Comparison of ENCODE assay signal across 2 cellular contexts in the genomic region with DNA sequence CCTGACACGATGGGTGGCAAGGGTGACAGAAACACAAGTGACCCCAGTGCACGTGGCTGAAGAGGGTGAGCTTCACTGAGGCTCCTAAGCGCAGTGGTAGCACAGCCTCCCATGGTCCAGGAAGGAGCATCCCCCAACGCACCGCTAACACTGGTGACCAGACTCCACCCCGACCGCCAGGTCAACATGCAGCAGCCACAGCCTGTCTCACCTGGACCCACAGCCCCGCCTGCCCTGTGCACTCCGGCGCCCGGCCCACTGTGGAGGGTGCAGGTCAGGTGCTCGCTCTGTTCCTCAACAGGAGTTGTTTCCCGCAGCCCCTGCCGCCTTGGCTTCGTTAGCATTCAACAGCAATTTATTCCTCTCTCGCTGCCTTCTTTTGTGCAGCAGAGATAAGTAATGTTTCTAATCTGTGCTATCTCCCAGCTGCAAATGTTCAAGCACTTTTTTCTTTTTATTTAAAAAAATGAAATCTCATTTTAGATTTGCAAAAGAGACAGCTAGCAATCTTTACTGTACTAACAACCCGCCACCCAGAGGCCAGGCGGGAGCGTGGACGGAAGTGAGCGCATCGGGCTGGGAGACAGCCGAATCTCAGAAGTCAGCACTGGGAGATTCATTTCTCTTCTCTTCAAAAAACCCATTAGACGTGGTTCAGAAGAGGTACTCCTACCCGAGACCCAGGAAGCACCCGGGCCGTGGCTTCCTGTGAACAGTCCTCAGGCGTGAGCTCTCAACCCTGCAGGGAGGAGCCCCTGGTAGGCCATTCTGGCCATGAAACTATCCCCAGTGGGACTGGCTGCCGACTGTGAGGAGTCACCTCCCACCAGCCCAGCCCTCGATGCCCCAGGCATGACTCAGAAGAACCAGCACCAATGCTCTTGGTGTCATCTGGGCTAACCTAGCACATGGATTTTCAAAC.
TF ChIP-seq lines count a peak whose summit lies in the region.

No MANE protein-coding gene starts in this region.

TF ChIP-seq in SK-N-SH treated with all-trans-retinoic acid at 6 μM for 48 hours, 23 proteins besides CTCF, POLR2A, EP300 and RAD21:
- TF ChIP-seq, protein P1, sequence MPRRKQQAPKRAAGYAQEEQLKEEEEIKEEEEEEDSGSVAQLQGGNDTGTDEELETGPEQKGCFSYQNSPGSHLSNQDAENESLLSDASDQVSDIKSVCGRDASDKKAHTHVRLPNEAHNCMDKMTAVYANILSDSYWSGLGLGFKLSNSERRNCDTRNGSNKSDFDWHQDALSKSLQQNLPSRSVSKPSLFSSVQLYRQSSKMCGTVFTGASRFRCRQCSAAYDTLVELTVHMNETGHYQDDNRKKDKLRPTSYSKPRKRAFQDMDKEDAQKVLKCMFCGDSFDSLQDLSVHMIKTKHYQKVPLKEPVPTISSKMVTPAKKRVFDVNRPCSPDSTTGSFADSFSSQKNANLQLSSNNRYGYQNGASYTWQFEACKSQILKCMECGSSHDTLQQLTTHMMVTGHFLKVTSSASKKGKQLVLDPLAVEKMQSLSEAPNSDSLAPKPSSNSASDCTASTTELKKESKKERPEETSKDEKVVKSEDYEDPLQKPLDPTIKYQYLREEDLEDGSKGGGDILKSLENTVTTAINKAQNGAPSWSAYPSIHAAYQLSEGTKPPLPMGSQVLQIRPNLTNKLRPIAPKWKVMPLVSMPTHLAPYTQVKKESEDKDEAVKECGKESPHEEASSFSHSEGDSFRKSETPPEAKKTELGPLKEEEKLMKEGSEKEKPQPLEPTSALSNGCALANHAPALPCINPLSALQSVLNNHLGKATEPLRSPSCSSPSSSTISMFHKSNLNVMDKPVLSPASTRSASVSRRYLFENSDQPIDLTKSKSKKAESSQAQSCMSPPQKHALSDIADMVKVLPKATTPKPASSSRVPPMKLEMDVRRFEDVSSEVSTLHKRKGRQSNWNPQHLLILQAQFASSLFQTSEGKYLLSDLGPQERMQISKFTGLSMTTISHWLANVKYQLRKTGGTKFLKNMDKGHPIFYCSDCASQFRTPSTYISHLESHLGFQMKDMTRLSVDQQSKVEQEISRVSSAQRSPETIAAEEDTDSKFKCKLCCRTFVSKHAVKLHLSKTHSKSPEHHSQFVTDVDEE (CRISPR knock-in tag; IDR thresholded peaks at IDR 0.05): no peak
- TF ChIP-seq ARNTL (CRISPR knock-in tag; IDR thresholded peaks at IDR 0.05; ENCODE audit: borderline replicate concordance, low read depth) (no peak), ISL1 (CRISPR knock-in tag; IDR thresholded peaks at IDR 0.05) (no peak), ZFP3 (CRISPR knock-in tag; IDR thresholded peaks at IDR 0.05) (no peak), BACH2 (CRISPR knock-in tag; IDR thresholded peaks at IDR 0.05; ENCODE audit: borderline replicate concordance) (no peak), TCF4 (CRISPR knock-in tag; IDR thresholded peaks at IDR 0.05; ENCODE audit: borderline replicate concordance) (no peak), ESRRG (CRISPR knock-in tag; IDR thresholded peaks at IDR 0.05) (no peak), ZNF8 (CRISPR knock-in tag; IDR thresholded peaks at IDR 0.05) (no peak), ZNF565 (CRISPR knock-in tag; conservative IDR thresholded peaks at IDR 0.05; ENCODE audit: low read depth) (no peak), CSDC2 (CRISPR knock-in tag; IDR thresholded peaks at IDR 0.05) (no peak), RARB (CRISPR knock-in tag; IDR thresholded peaks at IDR 0.05) (no peak), ZFP30 (CRISPR knock-in tag; IDR thresholded peaks at IDR 0.05) (no peak), OSR1 (CRISPR knock-in tag; IDR thresholded peaks at IDR 0.05) (no peak), SNAI2 (CRISPR knock-in tag; IDR thresholded peaks at IDR 0.05) (no peak), ZC3H10 (CRISPR knock-in tag; IDR thresholded peaks at IDR 0.05) (no peak)
- TF ChIP-seq, protein P2, sequence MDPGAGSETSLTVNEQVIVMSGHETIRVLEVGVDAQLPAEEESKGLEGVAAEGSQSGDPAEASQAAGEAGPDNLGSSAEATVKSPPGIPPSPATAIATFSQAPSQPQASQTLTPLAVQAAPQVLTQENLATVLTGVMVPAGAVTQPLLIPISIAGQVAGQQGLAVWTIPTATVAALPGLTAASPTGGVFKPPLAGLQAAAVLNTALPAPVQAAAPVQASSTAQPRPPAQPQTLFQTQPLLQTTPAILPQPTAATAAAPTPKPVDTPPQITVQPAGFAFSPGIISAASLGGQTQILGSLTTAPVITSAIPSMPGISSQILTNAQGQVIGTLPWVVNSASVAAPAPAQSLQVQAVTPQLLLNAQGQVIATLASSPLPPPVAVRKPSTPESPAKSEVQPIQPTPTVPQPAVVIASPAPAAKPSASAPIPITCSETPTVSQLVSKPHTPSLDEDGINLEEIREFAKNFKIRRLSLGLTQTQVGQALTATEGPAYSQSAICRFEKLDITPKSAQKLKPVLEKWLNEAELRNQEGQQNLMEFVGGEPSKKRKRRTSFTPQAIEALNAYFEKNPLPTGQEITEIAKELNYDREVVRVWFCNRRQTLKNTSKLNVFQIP (CRISPR knock-in tag; IDR thresholded peaks at IDR 0.05; ENCODE audit: borderline replicate concordance, low read depth): no peak
- TF ChIP-seq, protein P3, sequence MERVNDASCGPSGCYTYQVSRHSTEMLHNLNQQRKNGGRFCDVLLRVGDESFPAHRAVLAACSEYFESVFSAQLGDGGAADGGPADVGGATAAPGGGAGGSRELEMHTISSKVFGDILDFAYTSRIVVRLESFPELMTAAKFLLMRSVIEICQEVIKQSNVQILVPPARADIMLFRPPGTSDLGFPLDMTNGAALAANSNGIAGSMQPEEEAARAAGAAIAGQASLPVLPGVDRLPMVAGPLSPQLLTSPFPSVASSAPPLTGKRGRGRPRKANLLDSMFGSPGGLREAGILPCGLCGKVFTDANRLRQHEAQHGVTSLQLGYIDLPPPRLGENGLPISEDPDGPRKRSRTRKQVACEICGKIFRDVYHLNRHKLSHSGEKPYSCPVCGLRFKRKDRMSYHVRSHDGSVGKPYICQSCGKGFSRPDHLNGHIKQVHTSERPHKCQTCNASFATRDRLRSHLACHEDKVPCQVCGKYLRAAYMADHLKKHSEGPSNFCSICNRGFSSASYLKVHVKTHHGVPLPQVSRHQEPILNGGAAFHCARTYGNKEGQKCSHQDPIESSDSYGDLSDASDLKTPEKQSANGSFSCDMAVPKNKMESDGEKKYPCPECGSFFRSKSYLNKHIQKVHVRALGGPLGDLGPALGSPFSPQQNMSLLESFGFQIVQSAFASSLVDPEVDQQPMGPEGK (CRISPR knock-in tag; IDR thresholded peaks at IDR 0.05; ENCODE audit: borderline replicate concordance): no peak
- TF ChIP-seq, protein P4, sequence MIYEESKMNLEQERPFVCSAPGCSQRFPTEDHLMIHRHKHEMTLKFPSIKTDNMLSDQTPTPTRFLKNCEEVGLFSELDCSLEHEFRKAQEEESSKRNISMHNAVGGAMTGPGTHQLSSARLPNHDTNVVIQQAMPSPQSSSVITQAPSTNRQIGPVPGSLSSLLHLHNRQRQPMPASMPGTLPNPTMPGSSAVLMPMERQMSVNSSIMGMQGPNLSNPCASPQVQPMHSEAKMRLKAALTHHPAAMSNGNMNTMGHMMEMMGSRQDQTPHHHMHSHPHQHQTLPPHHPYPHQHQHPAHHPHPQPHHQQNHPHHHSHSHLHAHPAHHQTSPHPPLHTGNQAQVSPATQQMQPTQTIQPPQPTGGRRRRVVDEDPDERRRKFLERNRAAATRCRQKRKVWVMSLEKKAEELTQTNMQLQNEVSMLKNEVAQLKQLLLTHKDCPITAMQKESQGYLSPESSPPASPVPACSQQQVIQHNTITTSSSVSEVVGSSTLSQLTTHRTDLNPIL (CRISPR knock-in tag; IDR thresholded peaks at IDR 0.05; ENCODE audit: low read depth): no peak

TF ChIP-seq in K562, 482 proteins besides CTCF, POLR2A, EP300 and RAD21 (continues in another document):
- TF ChIP-seq TCF3 (CRISPR knock-in tag; IDR thresholded peaks at IDR 0.05) (peak; percentile 54), TAL1 (IDR thresholded peaks at IDR 0.05) (peak; percentile 55), KDM1A (IDR thresholded peaks at IDR 0.05) (peak; percentile 53 to 56; a peak in 2 of 4 replicates), ARID1B (IDR thresholded peaks at IDR 0.05) (peak; percentile 56; the same call in 1 of the 2 replicates), ETV1 (tag; conservative IDR thresholded peaks at IDR 0.05; ENCODE audit: low read depth) (peak; percentile 59), CCNT2 (IDR thresholded peaks at IDR 0.05; ENCODE audit: borderline replicate concordance, extremely low read depth, insufficient read length, low read depth, low read length) (peak; percentile 30), KLF16 (IDR thresholded peaks at IDR 0.05) (peak; percentile 33; the same call in 1 of the 2 replicates), RCOR1 (IDR thresholded peaks at IDR 0.05; ENCODE audit: borderline replicate concordance in 1 of 2, low read depth in 2 of 2, low read length in 2 of 2) (peak in 1 of 2 experiments; percentile 25; a peak in 1 of 4 replicates), CBFA2T2 (conservative IDR thresholded peaks at IDR 0.05) (peak; percentile 36; the same call in 1 of the 2 replicates), ZNF184 (CRISPR knock-in tag; IDR thresholded peaks at IDR 0.05) (no peak), ZNF766 (CRISPR knock-in tag; conservative IDR thresholded peaks at IDR 0.05) (no peak), TEAD4 (IDR thresholded peaks at IDR 0.05; ENCODE audit: low read length) (peak; percentile 62; the same call in 1 of the 2 replicates), TEAD4 (CRISPR knock-in tag; IDR thresholded peaks at IDR 0.05; ENCODE audit: borderline replicate concordance) (no peak), CBFA2T3 (IDR thresholded peaks at IDR 0.05) (peak; percentile 70)
- TF ChIP-seq, protein P5, sequence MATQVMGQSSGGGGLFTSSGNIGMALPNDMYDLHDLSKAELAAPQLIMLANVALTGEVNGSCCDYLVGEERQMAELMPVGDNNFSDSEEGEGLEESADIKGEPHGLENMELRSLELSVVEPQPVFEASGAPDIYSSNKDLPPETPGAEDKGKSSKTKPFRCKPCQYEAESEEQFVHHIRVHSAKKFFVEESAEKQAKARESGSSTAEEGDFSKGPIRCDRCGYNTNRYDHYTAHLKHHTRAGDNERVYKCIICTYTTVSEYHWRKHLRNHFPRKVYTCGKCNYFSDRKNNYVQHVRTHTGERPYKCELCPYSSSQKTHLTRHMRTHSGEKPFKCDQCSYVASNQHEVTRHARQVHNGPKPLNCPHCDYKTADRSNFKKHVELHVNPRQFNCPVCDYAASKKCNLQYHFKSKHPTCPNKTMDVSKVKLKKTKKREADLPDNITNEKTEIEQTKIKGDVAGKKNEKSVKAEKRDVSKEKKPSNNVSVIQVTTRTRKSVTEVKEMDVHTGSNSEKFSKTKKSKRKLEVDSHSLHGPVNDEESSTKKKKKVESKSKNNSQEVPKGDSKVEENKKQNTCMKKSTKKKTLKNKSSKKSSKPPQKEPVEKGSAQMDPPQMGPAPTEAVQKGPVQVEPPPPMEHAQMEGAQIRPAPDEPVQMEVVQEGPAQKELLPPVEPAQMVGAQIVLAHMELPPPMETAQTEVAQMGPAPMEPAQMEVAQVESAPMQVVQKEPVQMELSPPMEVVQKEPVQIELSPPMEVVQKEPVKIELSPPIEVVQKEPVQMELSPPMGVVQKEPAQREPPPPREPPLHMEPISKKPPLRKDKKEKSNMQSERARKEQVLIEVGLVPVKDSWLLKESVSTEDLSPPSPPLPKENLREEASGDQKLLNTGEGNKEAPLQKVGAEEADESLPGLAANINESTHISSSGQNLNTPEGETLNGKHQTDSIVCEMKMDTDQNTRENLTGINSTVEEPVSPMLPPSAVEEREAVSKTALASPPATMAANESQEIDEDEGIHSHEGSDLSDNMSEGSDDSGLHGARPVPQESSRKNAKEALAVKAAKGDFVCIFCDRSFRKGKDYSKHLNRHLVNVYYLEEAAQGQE (CRISPR knock-in tag; IDR thresholded peaks at IDR 0.05; ENCODE audit: low read depth): no peak
- TF ChIP-seq, protein P6, sequence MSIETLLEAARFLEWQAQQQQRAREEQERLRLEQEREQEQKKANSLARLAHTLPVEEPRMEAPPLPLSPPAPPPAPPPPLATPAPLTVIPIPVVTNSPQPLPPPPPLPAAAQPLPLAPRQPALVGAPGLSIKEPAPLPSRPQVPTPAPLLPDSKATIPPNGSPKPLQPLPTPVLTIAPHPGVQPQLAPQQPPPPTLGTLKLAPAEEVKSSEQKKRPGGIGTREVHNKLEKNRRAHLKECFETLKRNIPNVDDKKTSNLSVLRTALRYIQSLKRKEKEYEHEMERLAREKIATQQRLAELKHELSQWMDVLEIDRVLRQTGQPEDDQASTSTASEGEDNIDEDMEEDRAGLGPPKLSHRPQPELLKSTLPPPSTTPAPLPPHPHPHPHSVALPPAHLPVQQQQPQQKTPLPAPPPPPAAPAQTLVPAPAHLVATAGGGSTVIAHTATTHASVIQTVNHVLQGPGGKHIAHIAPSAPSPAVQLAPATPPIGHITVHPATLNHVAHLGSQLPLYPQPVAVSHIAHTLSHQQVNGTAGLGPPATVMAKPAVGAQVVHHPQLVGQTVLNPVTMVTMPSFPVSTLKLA (conservative IDR thresholded peaks at IDR 0.05): 0 out of 4 replicates have a peak, but pooled peaks of 1 of the 2 experiments have one; percentile 24
- TF ChIP-seq, protein P7, sequence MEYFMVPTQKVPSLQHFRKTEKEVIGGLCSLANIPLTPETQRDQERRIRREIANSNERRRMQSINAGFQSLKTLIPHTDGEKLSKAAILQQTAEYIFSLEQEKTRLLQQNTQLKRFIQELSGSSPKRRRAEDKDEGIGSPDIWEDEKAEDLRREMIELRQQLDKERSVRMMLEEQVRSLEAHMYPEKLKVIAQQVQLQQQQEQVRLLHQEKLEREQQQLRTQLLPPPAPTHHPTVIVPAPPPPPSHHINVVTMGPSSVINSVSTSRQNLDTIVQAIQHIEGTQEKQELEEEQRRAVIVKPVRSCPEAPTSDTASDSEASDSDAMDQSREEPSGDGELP (CRISPR knock-in tag; IDR thresholded peaks at IDR 0.05; ENCODE audit: borderline replicate concordance): peak; percentile 17; the same call in 1 of the 2 replicates
- TF ChIP-seq, protein P8, sequence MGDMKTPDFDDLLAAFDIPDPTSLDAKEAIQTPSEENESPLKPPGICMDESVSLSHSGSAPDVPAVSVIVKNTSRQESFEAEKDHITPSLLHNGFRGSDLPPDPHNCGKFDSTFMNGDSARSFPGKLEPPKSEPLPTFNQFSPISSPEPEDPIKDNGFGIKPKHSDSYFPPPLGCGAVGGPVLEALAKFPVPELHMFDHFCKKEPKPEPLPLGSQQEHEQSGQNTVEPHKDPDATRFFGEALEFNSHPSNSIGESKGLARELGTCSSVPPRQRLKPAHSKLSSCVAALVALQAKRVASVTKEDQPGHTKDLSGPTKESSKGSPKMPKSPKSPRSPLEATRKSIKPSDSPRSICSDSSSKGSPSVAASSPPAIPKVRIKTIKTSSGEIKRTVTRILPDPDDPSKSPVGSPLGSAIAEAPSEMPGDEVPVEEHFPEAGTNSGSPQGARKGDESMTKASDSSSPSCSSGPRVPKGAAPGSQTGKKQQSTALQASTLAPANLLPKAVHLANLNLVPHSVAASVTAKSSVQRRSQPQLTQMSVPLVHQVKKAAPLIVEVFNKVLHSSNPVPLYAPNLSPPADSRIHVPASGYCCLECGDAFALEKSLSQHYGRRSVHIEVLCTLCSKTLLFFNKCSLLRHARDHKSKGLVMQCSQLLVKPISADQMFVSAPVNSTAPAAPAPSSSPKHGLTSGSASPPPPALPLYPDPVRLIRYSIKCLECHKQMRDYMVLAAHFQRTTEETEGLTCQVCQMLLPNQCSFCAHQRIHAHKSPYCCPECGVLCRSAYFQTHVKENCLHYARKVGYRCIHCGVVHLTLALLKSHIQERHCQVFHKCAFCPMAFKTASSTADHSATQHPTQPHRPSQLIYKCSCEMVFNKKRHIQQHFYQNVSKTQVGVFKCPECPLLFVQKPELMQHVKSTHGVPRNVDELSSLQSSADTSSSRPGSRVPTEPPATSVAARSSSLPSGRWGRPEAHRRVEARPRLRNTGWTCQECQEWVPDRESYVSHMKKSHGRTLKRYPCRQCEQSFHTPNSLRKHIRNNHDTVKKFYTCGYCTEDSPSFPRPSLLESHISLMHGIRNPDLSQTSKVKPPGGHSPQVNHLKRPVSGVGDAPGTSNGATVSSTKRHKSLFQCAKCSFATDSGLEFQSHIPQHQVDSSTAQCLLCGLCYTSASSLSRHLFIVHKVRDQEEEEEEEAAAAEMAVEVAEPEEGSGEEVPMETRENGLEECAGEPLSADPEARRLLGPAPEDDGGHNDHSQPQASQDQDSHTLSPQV (IDR thresholded peaks at IDR 0.05): 0 out of 2 replicates have a peak, but pooled peaks have one; percentile 22
